In the genomic region with DNA sequence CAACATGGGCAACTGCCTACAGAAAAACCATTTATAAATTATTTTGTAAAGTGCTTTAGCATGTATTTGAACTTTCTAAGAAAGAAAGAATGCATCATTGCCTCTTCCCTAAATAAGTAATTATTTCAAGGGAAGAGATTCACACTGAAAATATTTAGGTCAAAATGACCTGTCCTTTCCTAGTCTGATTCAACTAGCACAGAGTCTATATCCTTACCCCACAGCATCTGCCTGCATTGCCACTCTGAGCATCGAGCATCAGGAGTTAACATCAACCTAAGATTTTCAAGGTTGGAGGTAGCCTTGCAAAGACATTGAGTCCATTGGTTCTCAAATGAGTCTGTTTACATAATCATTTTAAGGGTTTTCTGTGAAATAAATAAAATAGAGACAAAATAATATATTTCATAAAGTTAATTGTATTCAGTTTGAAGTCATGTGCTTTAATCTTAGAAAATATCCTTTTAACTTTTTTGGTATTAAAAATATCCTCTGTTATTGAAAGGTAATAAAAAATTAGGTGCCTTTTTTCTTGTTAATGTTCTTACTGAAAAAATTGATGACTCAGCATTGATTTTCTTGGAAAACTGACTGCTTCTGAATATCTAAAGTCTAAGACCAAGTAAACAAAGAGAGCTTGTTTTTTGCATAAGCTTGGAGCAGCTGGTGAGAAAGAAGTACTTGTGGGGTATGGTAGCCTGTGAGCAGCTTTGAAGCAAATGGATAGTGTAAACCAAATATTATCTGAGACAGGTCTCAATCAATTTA, we compare ENCODE assay signal across 23 cellular contexts.
"Had no signal": no experiment of that assay in that cellular context is flagged by ENCODE, and none has a peak within 500 bp of the region (broad histone marks: within the 10 kb centered on the region; RNA-seq: fewer than 3 reads in every experiment).

No MANE protein-coding gene starts in this region.

- H3K4me1 ChIP-seq: adrenal gland, esophagus squamous epithelium, gastrocnemius medialis, pancreas, tibial artery had no signal

- H3K9me3 ChIP-seq: adrenal gland, esophagus squamous epithelium, gastrocnemius medialis, neutrophil, pancreas, tibial artery had no signal

- H3K36me3 ChIP-seq: adrenal gland, esophagus squamous epithelium, gastrocnemius medialis, neutrophil, pancreas, tibial artery had no signal

- H3K27ac ChIP-seq: adrenal gland, dorsolateral prefrontal cortex, esophagus squamous epithelium, gastrocnemius medialis, neutrophil, pancreas, tibial artery had no signal

- DNase-seq: activated CD8-positive, alpha-beta memory T cell treated with anti-CD3 and anti-CD28 coated beads, Interleukin-2, amount 50 U/mL, for 48 hours; activated naive CD4-positive, alpha-beta T cell; activated T-cell treated with anti-CD3 and anti-CD28 coated beads, Interleukin-2, amount 50 U/mL, for 4 hours; adrenal gland; central memory CD4-positive, alpha-beta T cell; dorsolateral prefrontal cortex; effector memory CD8-positive, alpha-beta T cell; esophagus squamous epithelium; gastrocnemius medialis; head of caudate nucleus; hypothalamus; islet precursor cell; left cardiac atrium; pancreas; right cardiac atrium; stimulated activated CD4-positive, alpha-beta T cell treated with anti-CD3 and anti-CD28 coated beads, Interleukin-1b, Interleukin-23, amount 100 ng/mL, for 48 hours; stimulated activated naive CD8-positive, alpha-beta T cell treated with anti-CD3 and anti-CD28 coated beads, Interleukin-15, amount 100 ng/mL, for 72 hours; tibial artery had no signal

- H3K4me3 ChIP-seq: adrenal gland, dorsolateral prefrontal cortex, esophagus squamous epithelium, gastrocnemius medialis, pancreas, tibial artery had no signal

- ATAC-seq: activated T-cell treated with anti-CD3 and anti-CD28 coated beads, Interleukin-2, amount 50 U/mL, for 4 hours; effector memory CD8-positive, alpha-beta T cell; gastrocnemius medialis; left cardiac atrium; natural killer cell treated with Interleukin-12 subunit alpha and Interleukin-12 subunit beta and Interleukin-15 and Interleukin-18, amount 100 ng/mL, for 72 hours; pancreas; right cardiac atrium; stimulated activated naive CD8-positive, alpha-beta T cell treated with anti-CD3 and anti-CD28 coated beads, Interleukin-15, amount 100 ng/mL, for 72 hours had no signal

- FAIRE-seq: astrocyte, colon, pancreas, TTC549 had no signal

- H3K27me3 ChIP-seq: adrenal gland, dorsolateral prefrontal cortex, esophagus squamous epithelium, gastrocnemius medialis, neutrophil, pancreas, tibial artery had no signal
